In the genomic region with DNA sequence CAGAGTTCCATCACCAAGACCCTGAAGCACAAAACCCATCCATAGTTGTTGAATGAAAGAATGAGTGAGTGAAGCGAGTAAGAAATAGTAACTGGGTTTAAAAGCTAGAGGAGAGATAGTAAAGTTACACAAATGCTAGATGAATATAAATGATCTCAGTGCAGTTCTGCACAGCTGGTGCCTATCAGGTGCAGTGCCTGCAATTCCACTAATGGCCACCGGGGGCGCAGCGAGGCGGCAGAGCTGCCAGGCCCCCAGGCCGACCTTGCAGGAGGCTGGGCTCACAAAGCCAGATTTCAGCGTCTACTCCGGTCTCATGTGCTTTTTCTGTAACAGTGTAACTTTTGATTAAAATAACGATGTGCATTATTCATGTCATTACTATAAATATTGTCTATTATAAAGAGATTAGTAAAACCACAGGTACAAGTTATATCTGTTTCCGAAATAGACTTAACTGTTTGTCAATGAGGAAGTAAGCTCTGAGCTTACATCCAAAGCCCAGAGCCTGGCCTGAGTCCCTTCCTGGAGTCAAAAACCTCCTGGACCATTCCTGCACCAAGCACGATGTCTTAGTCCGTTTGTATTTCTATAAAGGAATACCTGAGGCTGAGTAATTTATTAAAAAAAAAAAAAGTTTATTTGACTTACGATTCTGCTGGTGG, we compare ENCODE assay signal across 8 cellular contexts.
A peak's percentile ranks its signal among the peaks of the same experiment; 100 is the strongest.
DNase-seq lines count a peak whose midpoint lies in the region; ATAC-seq and TF ChIP-seq lines count a peak whose summit lies in the region.

No MANE protein-coding gene starts in this region.

- CTCF ChIA-PET in A673 (lab: Charles Lee), result no interaction called here

- TF ChIP-seq CTCF in A673 (conservative IDR thresholded peaks at IDR 0.05; ENCODE audit: low read depth, low read length), result peak; percentile 99
- TF ChIP-seq CTCF in LNCAP (IDR thresholded peaks at IDR 0.05), result peak; percentile 100
- peak; percentile 97 for TF ChIP-seq CTCF in hepatocyte (IDR thresholded peaks at IDR 0.05; ENCODE audit: poor library complexity)

- intact Hi-C loops in A673 (cut with micrococcal nuclease; ENCODE audit: unreplicated experiment), result loop anchor here (5.0 kb wide), 1 partner anchor 108 kb away; no protein-coding TSS in a partner anchor

- H3K4me1 ChIP-seq in A673 (ENCODE audit: insufficient read depth, low read length, poor library complexity, severe bottlenecking), result no peaks in the 10 kb centered on the region
- H3K4me1 ChIP-seq in hepatocyte (ENCODE audit: insufficient read depth), result peaks cover 5% of the 10 kb centered on the region

- no peaks in the 10 kb centered on the region for H4K20me1 ChIP-seq in hepatocyte (ENCODE audit: insufficient read depth, poor library complexity, severe bottlenecking)

- DNase-seq in A673 (ENCODE audit: low spot score), result peak; percentile 60
- DNase-seq in T1000 (lab: John Stamatoyannopoulos, UW), result peak; percentile 16
- DNase-seq in amygdala (lab: John Stamatoyannopoulos, UW), result peak in 36 of 56 donors; percentile 11 to 83 (median 42)
- peak; percentile 81 for DNase-seq in hepatocyte (ENCODE audit: low spot score)
- DNase-seq in stimulated activated CD4-positive, alpha-beta T cell treated with anti-CD3 and anti-CD28 coated beads, Interleukin-12 subunit alpha, Interleukin-12 subunit beta, amount 100 ng/mL, for 4 hours, result peak; percentile 73
- DNase-seq in middle frontal gyrus (ENCODE audit: extremely low spot score, low spot score), result no peak

- POLR2A ChIA-PET in A673 (lab: Charles Lee; ENCODE audit: low non-redundant PET), result no interaction called here

- H3K36me3 ChIP-seq in A673 (ENCODE audit: insufficient read depth, low read length, poor library complexity, severe bottlenecking), result no peaks in the 10 kb centered on the region
- no peaks in the 10 kb centered on the region for H3K36me3 ChIP-seq in hepatocyte (replicated peaks; ENCODE audit: insufficient read depth, low read depth)

- 29% methylated on average over 13 of the region's 13 CpGs for WGBS in hepatocyte (ENCODE audit: low lambda C conversion rate, missing lambda C conversion rate)

- H3K4me2 ChIP-seq in hepatocyte, result no peak overlapping the region

- H3K9me2 ChIP-seq in hepatocyte (replicated peaks; ENCODE audit: insufficient read depth), result no peaks in the 10 kb centered on the region

- H3K79me2 ChIP-seq in hepatocyte, result no peaks in the 10 kb centered on the region

- peaks cover 8% of the 10 kb centered on the region for H3K27me3 ChIP-seq in A673 (replicated peaks; ENCODE audit: insufficient read depth, low read depth, low read length, poor library complexity)
- peaks cover 11% of the 10 kb centered on the region for H3K27me3 ChIP-seq in hepatocyte

- no peak overlapping the region for H2AFZ ChIP-seq in hepatocyte

- H3K27ac ChIP-seq in A673 (ENCODE audit: low read depth, low read length, poor library complexity, severe bottlenecking) (no peak overlapping the region), hepatocyte (no peak overlapping the region)

- ATAC-seq in GM18502 (IDR thresholded peaks at IDR 0.05; ENCODE audit: poor library complexity, unreplicated experiment), result peak; percentile 70

- H3K9me3 ChIP-seq in A673 (ENCODE audit: low read depth, low read length, poor library complexity, severe bottlenecking) (no peaks in the 10 kb centered on the region), hepatocyte (ENCODE audit: low read depth) (no peaks in the 10 kb centered on the region)

- H3K4me3 ChIP-seq in A673 (ENCODE audit: low read depth, low read length, poor library complexity, severe bottlenecking), result no peak overlapping the region
- no peak overlapping the region for H3K4me3 ChIP-seq in hepatocyte

- BruUV-seq in A673 (replicated peaks; lab: Mats Ljungman, UMichigan), result no TSS peak
